Comparison of ENCODE assay signal across 2 cellular contexts in the genomic region with DNA sequence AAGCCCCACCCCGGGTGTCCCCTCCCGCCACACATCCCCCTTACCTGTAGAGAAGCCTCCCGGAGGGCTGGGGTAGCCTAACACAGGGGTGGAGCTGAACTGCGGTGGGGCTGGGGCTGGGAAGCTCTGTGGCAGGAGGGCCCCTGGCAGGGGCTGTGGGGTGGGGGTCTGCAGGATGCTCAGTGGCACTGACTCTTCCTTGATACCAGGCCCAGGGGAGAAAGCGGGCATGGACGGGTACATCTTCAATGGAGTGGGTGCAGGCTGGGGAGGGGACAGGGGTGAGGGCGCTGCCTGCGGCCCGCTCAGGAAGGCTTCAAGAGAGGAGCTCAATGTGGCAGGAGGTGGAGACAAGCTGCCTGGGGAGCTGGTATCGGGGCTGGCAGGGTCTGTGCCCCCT.
TF ChIP-seq lines count a peak whose summit lies in the region.

No MANE protein-coding gene starts in this region.

TF ChIP-seq in A549, 52 proteins besides CTCF, POLR2A, EP300 and RAD21 (continued from another document):
- TF ChIP-seq, protein P1, sequence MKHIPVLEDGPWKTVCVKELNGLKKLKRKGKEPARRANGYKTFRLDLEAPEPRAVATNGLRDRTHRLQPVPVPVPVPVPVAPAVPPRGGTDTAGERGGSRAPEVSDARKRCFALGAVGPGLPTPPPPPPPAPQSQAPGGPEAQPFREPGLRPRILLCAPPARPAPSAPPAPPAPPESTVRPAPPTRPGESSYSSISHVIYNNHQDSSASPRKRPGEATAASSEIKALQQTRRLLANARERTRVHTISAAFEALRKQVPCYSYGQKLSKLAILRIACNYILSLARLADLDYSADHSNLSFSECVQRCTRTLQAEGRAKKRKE (CRISPR knock-in tag; IDR thresholded peaks at IDR 0.05; ENCODE audit: low read depth) = no peak
- TF ChIP-seq, protein P2, sequence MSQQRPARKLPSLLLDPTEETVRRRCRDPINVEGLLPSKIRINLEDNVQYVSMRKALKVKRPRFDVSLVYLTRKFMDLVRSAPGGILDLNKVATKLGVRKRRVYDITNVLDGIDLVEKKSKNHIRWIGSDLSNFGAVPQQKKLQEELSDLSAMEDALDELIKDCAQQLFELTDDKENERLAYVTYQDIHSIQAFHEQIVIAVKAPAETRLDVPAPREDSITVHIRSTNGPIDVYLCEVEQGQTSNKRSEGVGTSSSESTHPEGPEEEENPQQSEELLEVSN (IDR thresholded peaks at IDR 0.05; ENCODE audit: borderline replicate concordance, low read depth) = no peak
- TF ChIP-seq MAX (IDR thresholded peaks at IDR 0.05) (no peak), MAZ (IDR thresholded peaks at IDR 0.05; ENCODE audit: borderline replicate concordance, low read depth, low read length) (no peak)
TF ChIP-seq in A549: peak in this region for 1.

TF ChIP-seq in HCT116, 20 proteins besides CTCF, POLR2A, EP300 and RAD21 (continued from another document):
- TF ChIP-seq REST (IDR thresholded peaks at IDR 0.05; ENCODE audit: low read depth) = no peak
- no peak for TF ChIP-seq ZNF274 (IDR thresholded peaks at IDR 0.05; ENCODE audit: low read depth, low read length)
